Comparison of ENCODE assay signal across 12 cellular contexts in the genomic region with DNA sequence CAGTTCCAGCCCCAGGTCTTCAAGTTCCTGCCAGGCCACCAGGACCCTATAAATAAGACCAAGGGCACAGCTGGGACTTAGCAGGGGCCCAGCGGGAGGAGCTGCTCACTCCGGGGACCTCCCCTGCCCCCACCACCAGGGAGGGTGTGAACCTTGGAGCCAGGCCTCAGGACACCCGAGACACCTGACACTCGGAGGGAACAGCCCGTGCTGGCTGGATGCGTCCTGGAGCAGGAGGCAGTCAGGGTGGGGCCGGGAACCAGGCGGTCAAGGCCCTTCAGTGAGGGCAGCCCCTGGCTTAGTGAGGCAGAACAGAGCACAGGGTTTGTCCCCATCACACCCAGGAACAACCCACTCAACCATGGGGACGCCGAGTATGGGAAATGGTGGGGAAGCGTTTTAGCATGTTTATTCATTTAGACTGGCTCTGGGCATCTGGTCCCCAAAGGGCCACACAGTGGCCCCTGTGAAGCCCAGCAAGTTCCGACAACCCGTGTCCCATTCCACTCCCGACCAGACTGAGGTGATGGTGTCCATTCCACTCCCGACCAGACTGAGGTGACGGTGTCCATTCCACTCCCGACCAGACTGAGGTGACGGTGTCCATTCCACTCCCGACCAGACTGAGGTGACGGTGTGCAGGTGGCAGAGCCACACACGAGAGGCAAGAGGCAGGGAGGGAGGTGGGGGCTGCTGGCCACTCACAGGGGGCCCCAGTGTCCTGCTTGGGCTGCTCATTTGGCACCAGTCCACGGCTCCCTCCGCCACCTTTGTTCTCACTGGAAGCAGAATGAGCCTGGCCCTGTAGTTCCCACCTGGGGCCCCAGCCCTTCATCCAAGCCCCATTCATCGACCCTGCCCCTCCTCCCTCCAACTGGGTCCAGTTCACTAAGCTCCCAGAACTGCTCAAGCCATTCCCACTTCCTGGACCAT. TPM values are rescaled to one million over a fixed set of nuclear protein-coding genes. Genes with fewer than 3 reads are reported as not detected.
DNase-seq lines count a peak whose midpoint lies in the region; ATAC-seq and TF ChIP-seq lines count a peak whose summit lies in the region.
"Had no signal": no experiment of that assay in that cellular context is flagged by ENCODE, and none has a peak within 500 bp of the region (broad histone marks: within the 10 kb centered on the region; RNA-seq: fewer than 3 reads in every experiment).

No MANE protein-coding gene starts in this region.

- TF ChIP-seq CTCF in adrenal gland (IDR thresholded peaks at IDR 0.05): no peak

- H3K27ac ChIP-seq in adrenal gland (peak overlapping the region; percentile 61 to 99 (median 93)), stomach smooth muscle (ENCODE audit: low read length) (peak overlapping the region; percentile 87)

- H3K9me3 ChIP-seq in adrenal gland (replicated peaks in 1 of 3) (no peaks in the 10 kb centered on the region), stomach smooth muscle (ENCODE audit: control insufficient read depth in 2 of 2, low read length in 2 of 2) (no peaks in the 10 kb centered on the region)

- peaks cover 0 to 3% of the 10 kb centered on the region in 2 donors for H3K36me3 ChIP-seq in adrenal gland (replicated peaks in 1 of 2)
- H3K36me3 ChIP-seq in stomach smooth muscle (ENCODE audit: control insufficient read depth in 2 of 2, insufficient read depth in 2 of 2, low read length in 2 of 2): no peaks in the 10 kb centered on the region

- ATAC-seq in left lobe of liver (peak; percentile 14), HG02870 (IDR thresholded peaks at IDR 0.05; ENCODE audit: unreplicated experiment) (no peak), GM19452 (IDR thresholded peaks at IDR 0.05; ENCODE audit: unreplicated experiment) (no peak)
- ATAC-seq: stimulated activated effector memory CD8-positive, alpha-beta T cell treated with anti-CD3 and anti-CD28 coated beads, Interleukin-12 subunit alpha, Interleukin-12 subunit beta, amount 100 ng/mL, for 72 hours had no signal

- intact Hi-C loops in adrenal gland (cut with DNase I): loop anchor here (2.0 kb wide), 2 partner anchors 21 to 23 kb away; partner anchors contain the start of gene CIRBP (in 1 of the 2)

- peak in 1 of 2 donors; percentile 54 for TF ChIP-seq POLR2A in adrenal gland (IDR thresholded peaks at IDR 0.05)

- peak overlapping the region in 1 of 4 donors; percentile 12 for H3K4me3 ChIP-seq in adrenal gland
- H3K4me3 ChIP-seq in stomach smooth muscle (ENCODE audit: low read length in 2 of 2): no peak overlapping the region
- H3K4me3 ChIP-seq: GM23248 had no signal

- 47 to 57% (median 49%) methylated on average over 15 to 24 of the region's 24 CpGs for WGBS in adrenal gland, 4 donors

- H3K4me1 ChIP-seq in adrenal gland (replicated peaks in 1 of 2): peaks cover 53 to 60% of the 10 kb centered on the region in 2 donors
- peaks cover 57% of the 10 kb centered on the region for H3K4me1 ChIP-seq in stomach smooth muscle (ENCODE audit: control insufficient read depth, insufficient read depth, low read length)

- H3K27me3 ChIP-seq in adrenal gland (no peaks in the 10 kb centered on the region), stomach smooth muscle (ENCODE audit: control insufficient read depth in 1 of 2, insufficient read depth in 2 of 2, low read length in 2 of 2) (no peaks in the 10 kb centered on the region)

- peak overlapping the region in 1 of 2 donors; percentile 28 for H3K9ac ChIP-seq in stomach smooth muscle (ENCODE audit: low read length in 2 of 2)

- DNase-seq in NCI-H1092 treated with DMSO at 0.1 percent for 48 hours (lab: John Stamatoyannopoulos, UW): peak; percentile 10
- no peak for DNase-seq in NCI-H1092 (lab: John Stamatoyannopoulos, UW)
- DNase-seq in adrenal gland: peak; percentile 75 to 94 (median 87)
- DNase-seq in left lobe of liver (ENCODE audit: low spot score): peak; percentile 94
- no peak for DNase-seq in LoVo (ENCODE audit: low spot score)
- DNase-seq: ACHN, GM23248, NCI-H226 had no signal

RNA-seq across cellular contexts. Expression of gene MIDN, which starts 2.2 kb away (rescaled TPM):
- total RNA-seq in adrenal gland: 100 to 1,000 TPM in 5 of 8 donors, 10 to 100 TPM in 3; 20.0 to 189 (median 113) TPM
- polyA plus RNA-seq in adrenal gland: 10 to 100 TPM; 15.5 to 73.0 (median 46.8) TPM
- 51.7 TPM for total RNA-seq in left lobe of liver

RNA-seq across cellular contexts. Expression of gene ATP5F1D, which starts 4.6 kb away (rescaled TPM):
- total RNA-seq in adrenal gland: 100 to 1,000 TPM in 7 of 8 donors, 10 to 100 TPM in 1; 80.2 to 435 (median 229) TPM
- 1,000 to 10,000 TPM in 1 of 3 donors, 100 to 1,000 TPM in 1, 10 to 100 TPM in 1; 15.6 to 1,534 (median 925) TPM for polyA plus RNA-seq in adrenal gland
- 282 TPM for total RNA-seq in left lobe of liver

RNA-seq across cellular contexts. Expression of gene CBARP, which starts 8.3 kb away (rescaled TPM):
- total RNA-seq in adrenal gland (1 to 10 TPM in 6 of 8 donors, not detected in 2; 1.0 to 5.0 (median 1.8) TPM), left lobe of liver (0.38 TPM)
- polyA plus RNA-seq in adrenal gland: 1 to 10 TPM in 2 of 3 donors, under 1 TPM in 1; 0.09 to 9.3 (median 2.2) TPM

RNA-seq across cellular contexts. Expression of gene CIRBP, which starts 23.0 kb away (rescaled TPM):
- total RNA-seq in adrenal gland (1,000 to 10,000 TPM in 1 of 8 donors, 100 to 1,000 TPM in 7; 317 to 1,164 (median 685) TPM), left lobe of liver (125 TPM)
- polyA plus RNA-seq in adrenal gland: 100 to 1,000 TPM; 360 to 990 (median 737) TPM

RNA-seq across cellular contexts. Expression of gene FAM174C, which starts 29.2 kb away (rescaled TPM):
- total RNA-seq in adrenal gland: 100 to 1,000 TPM in 3 of 8 donors, 10 to 100 TPM in 5; 67.4 to 279 (median 86.5) TPM
- polyA plus RNA-seq in adrenal gland: 100 to 1,000 TPM in 2 of 3 donors, 1 to 10 TPM in 1; 3.8 to 139 (median 123) TPM
- total RNA-seq in left lobe of liver: 48.0 TPM

Comparison
In these comparisons a context has a peak if more than half of its experiments do, and no peak if none do; other contexts are left out.
1. DNase-seq: peak in NCI-H1092 treated with DMSO at 0.1 percent for 48 hours (single experiment), adrenal gland (7 of 7) and left lobe of liver (single experiment); none in NCI-H1092 (single experiment) and LoVo (single experiment).